20 cellular contexts compared by ENCODE assay signal in the genomic region with DNA sequence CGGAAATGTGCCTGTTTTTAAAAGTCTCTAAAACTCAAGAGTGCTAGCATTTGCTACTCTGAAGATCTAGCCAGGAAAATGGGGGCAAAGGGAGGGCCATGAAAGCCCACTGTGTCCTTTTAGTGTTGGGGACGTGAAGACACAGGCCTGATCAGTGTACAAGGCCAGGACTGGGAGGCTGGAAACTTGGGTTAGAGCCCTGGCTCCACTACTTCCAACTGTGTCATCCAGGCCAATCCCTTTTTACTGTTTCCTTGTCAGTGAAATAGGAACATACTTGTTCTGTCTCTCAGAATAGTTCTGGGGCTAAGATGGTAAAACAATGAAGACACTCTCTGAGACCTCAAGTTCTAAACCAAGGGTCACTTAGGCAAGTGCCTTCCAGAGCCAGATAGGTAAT. TPM values are rescaled to one million over a fixed set of nuclear protein-coding genes. Genes with fewer than 3 reads are reported as not detected.
A peak's percentile ranks its signal among the peaks of the same experiment; 100 is the strongest.
DNase-seq lines count a peak whose midpoint lies in the region; ATAC-seq, FAIRE-seq and TF ChIP-seq lines count a peak whose summit lies in the region.
"Had no signal": no experiment of that assay in that cellular context is flagged by ENCODE, and none has a peak within 500 bp of the region (broad histone marks: within the 10 kb centered on the region; RNA-seq: fewer than 3 reads in every experiment).

No MANE protein-coding gene starts in this region.

- no peak for TF ChIP-seq CTCF in keratinocyte (optimal IDR thresholded peaks at IDR 0.05 in 1 of 3, IDR thresholded peaks at IDR 0.05 in 1 of 3, conservative IDR thresholded peaks at IDR 0.05 in 1 of 3; ENCODE audit: extremely low read depth in 1 of 3, insufficient read depth in 2 of 3, low read length in 3 of 3)
- TF ChIP-seq CTCF in sigmoid colon (IDR thresholded peaks at IDR 0.05) = no peak

- WGBS in sigmoid colon, 2 donors = 74 to 83% methylated on average over 2 of the region's 2 CpGs

- H3K4me1 ChIP-seq in keratinocyte (ENCODE audit: control insufficient read depth, extremely low read depth, insufficient read depth, low read length) (peaks cover 28% of the 10 kb centered on the region), sigmoid colon (peaks cover 0 to 34% (median 20%) of the 10 kb centered on the region in 4 donors)
- H3K4me1 ChIP-seq: right lobe of liver had no signal

- ATAC-seq in Right ventricle myocardium inferior (peak; percentile 90), HG03280 (IDR thresholded peaks at IDR 0.05; ENCODE audit: unreplicated experiment) (no peak)
- ATAC-seq: right lobe of liver, T-cell had no signal

- peak; percentile 46 for FAIRE-seq in keratinocyte (lab: Jason Lieb, UNC)
- FAIRE-seq: astrocyte, endothelial cell of umbilical vein had no signal

- peak overlapping the region; percentile 8 for H2AFZ ChIP-seq in keratinocyte (ENCODE audit: control insufficient read depth, low read length)

- no peak overlapping the region for H3K4me2 ChIP-seq in keratinocyte (ENCODE audit: control insufficient read depth, extremely low read depth, insufficient read depth, low read depth, low read length)

- no peak for TF ChIP-seq POLR2A in sigmoid colon (IDR thresholded peaks at IDR 0.05)

- H3K27ac ChIP-seq in keratinocyte (ENCODE audit: control insufficient read depth, insufficient read depth, low read length) (peak overlapping the region; percentile 3), sigmoid colon (peak overlapping the region; percentile 37 to 74 (median 66))
- H3K27ac ChIP-seq: right lobe of liver had no signal

- no peaks in the 10 kb centered on the region for H3K36me3 ChIP-seq in keratinocyte (ENCODE audit: control insufficient read depth in 2 of 2, extremely low read depth in 1 of 2, insufficient read depth in 2 of 2, low read length in 2 of 2)
- H3K36me3 ChIP-seq in sigmoid colon = no peaks in the 10 kb centered on the region
- H3K36me3 ChIP-seq: right lobe of liver had no signal

- H4K20me1 ChIP-seq in keratinocyte (ENCODE audit: control insufficient read depth, extremely low read depth, insufficient read depth, low read length) = no peaks in the 10 kb centered on the region

- H3K9me1 ChIP-seq in keratinocyte (ENCODE audit: control insufficient read depth, extremely low read depth, insufficient read depth, low read length) = no peaks in the 10 kb centered on the region

- no peaks in the 10 kb centered on the region for H3K79me2 ChIP-seq in keratinocyte (ENCODE audit: control insufficient read depth, insufficient read depth, low read length)

- DNase-seq in Right ventricle myocardium inferior (ENCODE audit: missing footprints) (no peak), cardiac septum (ENCODE audit: low spot score) (no peak), keratinocyte (ENCODE audit: low read depth, low spot score) (no peak), sigmoid colon (peak; percentile 87), NCI-H69 (lab: John Stamatoyannopoulos, UW) (no peak), GM19240 (ENCODE audit: insufficient read length, low spot score) (no peak), NCI-H2029 (lab: John Stamatoyannopoulos, UW) (no peak)
- DNase-seq: 8988T; activated CD4-positive, alpha-beta T cell treated with anti-CD3 and anti-CD28 coated beads, Interleukin-2, amount 50 U/mL, for 48 hours; activated naive CD4-positive, alpha-beta T cell treated with Interleukin-2 at 50 U/mL for 16 hours; mesenchymal stem cell; NCI-H345; right lobe of liver; SHP77; T-cell had no signal

- no peak overlapping the region for H3K9ac ChIP-seq in keratinocyte (ENCODE audit: control insufficient read depth, extremely low read depth, insufficient read depth, low read length)

- TF ChIP-seq EP300 in sigmoid colon (IDR thresholded peaks at IDR 0.05) = no peak

- intact Hi-C loops in Right ventricle myocardium inferior (cut with DNase I) = no loop called here
- intact Hi-C loops in cardiac septum (cut with DNase I) = no loop called here
- intact Hi-C loops in sigmoid colon (cut with DNase I) = no loop called here

- H3K4me3 ChIP-seq in keratinocyte (ENCODE audit: control insufficient read depth in 2 of 3, extremely low read depth in 1 of 3, insufficient read depth in 2 of 3, low read depth in 1 of 3, low read length in 3 of 3) (no peak overlapping the region), sigmoid colon (no peak overlapping the region)
- H3K4me3 ChIP-seq: right lobe of liver had no signal

- no peaks in the 10 kb centered on the region for H3K27me3 ChIP-seq in keratinocyte (ENCODE audit: control insufficient read depth, extremely low read depth, insufficient read depth, low read length)
- H3K27me3 ChIP-seq in sigmoid colon = no peaks in the 10 kb centered on the region
- H3K27me3 ChIP-seq: right lobe of liver had no signal

- dilution Hi-C loops in keratinocyte (cut with MboI; ENCODE audit: extremely low pct_ligation_motif_present, low sequenced_read_pairs) = no loop called here

- no peaks in the 10 kb centered on the region for H3K9me3 ChIP-seq in keratinocyte (ENCODE audit: control insufficient read depth, low read depth, low read length)
- no peaks in the 10 kb centered on the region for H3K9me3 ChIP-seq in sigmoid colon
- H3K9me3 ChIP-seq: right lobe of liver had no signal

RNA-seq across cellular contexts. Expression of a gene that starts 30.1 kb away (rescaled TPM):
- total RNA-seq in Right ventricle myocardium inferior = 43.6 TPM
- total RNA-seq in cardiac septum = 35.7 TPM
- polyA plus RNA-seq in keratinocyte = 54.3 to 82.9 TPM (median 55.1 TPM) in 3 replicates
- 9.5 TPM for polyA plus RNA-seq in keratinocyte (2011; ENCODE audit: low read depth)
- 57.6 and 65.9 TPM in 2 replicates for polyA plus RNA-seq in keratinocyte (2011; cell fraction: cytosol; rRNA removed)
- polyA plus RNA-seq in keratinocyte (2011; cell fraction: nucleus; rRNA removed) = 114 and 120 TPM in 2 replicates
- 60.2 and 84.0 TPM in 2 replicates for polyA plus RNA-seq in keratinocyte (2012; ENCODE audit: low replicate concordance)
- polyA minus RNA-seq in keratinocyte = 112 to 184 TPM (median 118 TPM) in 3 replicates
- polyA minus RNA-seq in keratinocyte (2011; cell fraction: cytosol; rRNA and poly(A)+ RNA removed) = 89.8 TPM
- polyA minus RNA-seq in keratinocyte (2011; cell fraction: nucleus; rRNA and poly(A)+ RNA removed) = 109 and 160 TPM in 2 replicates
- 10 to 100 TPM; 20.3 to 28.0 (median 25.0) TPM for total RNA-seq in sigmoid colon
- 100 to 1,000 TPM in 1 of 3 donors, 10 to 100 TPM in 2; 24.0 to 107 (median 61.5) TPM for polyA plus RNA-seq in sigmoid colon

RNA-seq across cellular contexts. Expression of a gene that starts 42.7 kb away (rescaled TPM):
- total RNA-seq in Right ventricle myocardium inferior (not detected), cardiac septum (not detected), sigmoid colon (not detected)
- polyA plus RNA-seq in keratinocyte (0.85 TPM in 1 of 3 replicates, not detected in the others), sigmoid colon (1,000 to 10,000 TPM in 1 of 3 donors, 100 to 1,000 TPM in 1, 10 to 100 TPM in 1; 26.4 to 1,105 (median 121) TPM)
- polyA plus RNA-seq in keratinocyte (2011; ENCODE audit: low read depth) = not detected
- polyA plus RNA-seq in keratinocyte (2011; cell fraction: cytosol; rRNA removed) = not detected in 2 replicates
- not detected in 2 replicates for polyA plus RNA-seq in keratinocyte (2011; cell fraction: nucleus; rRNA removed)
- 3.1 TPM in 1 of 2 replicates, not detected in the other for polyA plus RNA-seq in keratinocyte (2012; ENCODE audit: low replicate concordance)
- not detected in 3 replicates for polyA minus RNA-seq in keratinocyte
- 26.5 TPM for polyA minus RNA-seq in keratinocyte (2011; cell fraction: cytosol; rRNA and poly(A)+ RNA removed)
- 3.7 and 5.7 TPM in 2 replicates for polyA minus RNA-seq in keratinocyte (2011; cell fraction: nucleus; rRNA and poly(A)+ RNA removed)
- total RNA-seq: astrocyte, endothelial cell of umbilical vein, glomerular endothelial cell, M059J, right lobe of liver, T-cell had no signal
- polyA plus RNA-seq: endothelial cell of umbilical vein had no signal
